8 cellular contexts compared by ENCODE assay signal in the genomic region with DNA sequence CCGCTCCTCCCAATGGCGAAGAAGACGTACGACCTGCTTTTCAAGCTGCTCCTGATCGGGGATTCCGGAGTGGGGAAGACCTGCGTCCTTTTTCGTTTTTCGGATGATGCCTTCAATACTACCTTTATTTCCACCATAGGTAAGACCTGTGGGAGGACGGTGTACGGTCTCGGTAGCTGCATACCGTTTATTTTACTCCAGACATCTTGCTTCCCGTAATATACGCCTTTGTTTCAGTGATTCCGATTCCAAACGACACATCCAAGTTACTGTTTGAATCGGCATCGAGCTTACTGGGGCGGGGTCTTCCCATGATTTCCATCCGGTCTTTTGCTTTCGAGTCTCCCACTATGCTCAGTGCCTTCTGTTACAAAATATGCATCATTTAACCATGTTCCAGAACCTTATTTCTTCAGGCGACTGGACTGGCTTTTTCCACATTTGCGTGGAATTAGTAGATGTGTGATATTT. TPM values are rescaled to one million over a fixed set of nuclear protein-coding genes. Genes with fewer than 3 reads are reported as not detected.
DNase-seq lines count a peak whose midpoint lies in the region; ATAC-seq and TF ChIP-seq lines count a peak whose summit lies in the region.

No MANE protein-coding gene starts in this region.

- no peak for TF ChIP-seq POLR2A in breast epithelium (IDR thresholded peaks at IDR 0.05)

- intact Hi-C loops in breast epithelium (cut with DNase I; ENCODE audit: low total_unique reads) = loop anchor here (5.0 kb wide), 1 partner anchor 1062 kb away; the partner anchor contains the start of gene DNAJC27
- intact Hi-C loops in upper lobe of right lung (cut with DNase I) = no loop called here

- TF ChIP-seq CTCF in breast epithelium (IDR thresholded peaks at IDR 0.05) (no peak), upper lobe of right lung (IDR thresholded peaks at IDR 0.05) (no peak)

- ATAC-seq in upper lobe of right lung = no peak

- H3K27ac ChIP-seq in breast epithelium (peak overlapping the region; percentile 97), upper lobe of right lung (peak overlapping the region; percentile 95)

- DNase-seq in ELR (ENCODE audit: low read depth) (peak; percentile 39), NCI-H146 treated with DMSO at 0.1 percent for 48 hours (lab: John Stamatoyannopoulos, UW; ENCODE audit: unreplicated experiment) (peak; percentile 33), breast epithelium (ENCODE audit: low spot score in 2 of 2) (no peak), medulla oblongata (ENCODE audit: extremely low spot score) (peak; percentile 33), upper lobe of right lung (no peak), glomerular visceral epithelial cell (ENCODE audit: extremely low spot score) (no peak), HUDEP-2 (lab: John Stamatoyannopoulos, UW; ENCODE audit: unreplicated experiment in 76 of 76) (no peak), ecto neural progenitor cell (ENCODE audit: low spot score) (no peak)

- H3K4me3 ChIP-seq in breast epithelium (peak overlapping the region; percentile 84 to 95 (median 84)), upper lobe of right lung (peak overlapping the region; percentile 98)

- H3K4me1 ChIP-seq in breast epithelium (no peaks in the 10 kb centered on the region), upper lobe of right lung (peaks cover 30% of the 10 kb centered on the region)

- H3K9me3 ChIP-seq in breast epithelium (no peaks in the 10 kb centered on the region), upper lobe of right lung (no peaks in the 10 kb centered on the region)

- H3K27me3 ChIP-seq in breast epithelium (no peaks in the 10 kb centered on the region), upper lobe of right lung (no peaks in the 10 kb centered on the region)

- no peaks in the 10 kb centered on the region for H3K36me3 ChIP-seq in breast epithelium
- peaks cover 12% of the 10 kb centered on the region for H3K36me3 ChIP-seq in upper lobe of right lung

RNA-seq across cellular contexts. Expression of gene RAB10, which starts 0.7 kb away (rescaled TPM):
- total RNA-seq in breast epithelium (100 to 1,000 TPM in 2 of 3 donors, 10 to 100 TPM in 1; 82.6 to 101 (median 100) TPM), upper lobe of right lung (111 TPM)

RNA-seq across cellular contexts. Expression of gene KIF3C, which starts 52.3 kb away (rescaled TPM):
- 10 to 100 TPM in 1 of 3 donors, 1 to 10 TPM in 2; 3.4 to 32.8 (median 6.0) TPM for total RNA-seq in breast epithelium
- total RNA-seq in upper lobe of right lung = 6.5 TPM

Comparison
In these comparisons a context has a peak if more than half of its experiments do, and no peak if none do; other contexts are left out.
1. DNase-seq: peak in ELR (single experiment), NCI-H146 treated with DMSO at 0.1 percent for 48 hours (single experiment) and medulla oblongata (single experiment); none in breast epithelium (0 of 2), upper lobe of right lung (single experiment), glomerular visceral epithelial cell (single experiment), HUDEP-2 (0 of 76) and ecto neural progenitor cell (single experiment).